ENCODE assay signal across 7 cellular contexts in genomic region chr19:2545416-2546127, GRCh38.
DNase-seq lines count a peak whose midpoint lies in the region; ATAC-seq and TF ChIP-seq lines count a peak whose summit lies in the region.
"Not testable (repeated sequence)": the region's sequence is repeated elsewhere in the genome, so short reads cannot be mapped to it uniquely, and the experiment has no call there.

No MANE protein-coding gene starts in this region.

- not testable (repeated sequence) for H3K36me3 ChIP-seq in prostate gland, suprapubic skin

- H3K4me3 ChIP-seq in right cardiac atrium (ENCODE audit: low read length); prostate gland; suprapubic skin: not testable (repeated sequence)

- not testable (repeated sequence) for ATAC-seq in activated naive CD8-positive, alpha-beta T cell treated with anti-CD3 and anti-CD28 coated beads, Interleukin-2, amount 10 ng/mL, durations not matched to agents 7 days and 5 days (ENCODE audit: low read depth); effector memory CD8-positive, alpha-beta T cell (replicated peaks); right cardiac atrium

- H3K27ac ChIP-seq in right cardiac atrium (ENCODE audit: low read length) (peak overlapping the region; percentile 66), prostate gland (peak overlapping the region; percentile 88 to 92), suprapubic skin (peak overlapping the region; percentile 94)

- DNase-seq in activated naive CD8-positive, alpha-beta T cell treated with anti-CD3 and anti-CD28 coated beads, Interleukin-2, amount 10 ng/mL, durations not matched to agents 7 days and 5 days; effector memory CD8-positive, alpha-beta T cell; mesothelial cell of epicardium (ENCODE audit: low spot score in 2 of 2, unreplicated experiment in 2 of 2); prostate gland (ENCODE audit: low spot score); suprapubic skin (ENCODE audit: low spot score in 2 of 2): not testable (repeated sequence)
- peak in 1 of 3 donors; percentile 40 for DNase-seq in right cardiac atrium

- H3K4me1 ChIP-seq in right cardiac atrium (ENCODE audit: control insufficient read depth, insufficient read depth, low read length) (peaks cover 22% of the 10 kb centered on the region), prostate gland (replicated peaks) (peaks cover 39% of the 10 kb centered on the region), suprapubic skin (peaks cover 63% of the 10 kb centered on the region)

- not testable (repeated sequence) for TF ChIP-seq CTCF in mesothelial cell of epicardium (IDR thresholded peaks at IDR 0.05; ENCODE audit: unreplicated experiment); prostate gland (IDR thresholded peaks at IDR 0.05); suprapubic skin (IDR thresholded peaks at IDR 0.05)

- TF ChIP-seq RAD21 in Ishikawa (IDR thresholded peaks at IDR 0.05; ENCODE audit: low read depth) = not testable (repeated sequence)

- not testable (repeated sequence) for H3K27me3 ChIP-seq in right cardiac atrium (ENCODE audit: control insufficient read depth, insufficient read depth); prostate gland (replicated peaks; ENCODE audit: insufficient read depth); suprapubic skin

- not testable (repeated sequence) for H3K4me3 Mint-ChIP-seq in activated naive CD8-positive, alpha-beta T cell treated with anti-CD3 and anti-CD28 coated beads, Interleukin-2, amount 10 ng/mL, durations not matched to agents 7 days and 5 days; effector memory CD8-positive, alpha-beta T cell; mesothelial cell of epicardium

- H3K9me3 ChIP-seq in right cardiac atrium (ENCODE audit: control insufficient read depth, low read length); prostate gland; suprapubic skin: not testable (repeated sequence)

- not testable (repeated sequence) for H3K9me3 Mint-ChIP-seq in activated naive CD8-positive, alpha-beta T cell treated with anti-CD3 and anti-CD28 coated beads, Interleukin-2, amount 10 ng/mL, durations not matched to agents 7 days and 5 days; effector memory CD8-positive, alpha-beta T cell; mesothelial cell of epicardium

- not testable (repeated sequence) for H3K36me3 Mint-ChIP-seq in activated naive CD8-positive, alpha-beta T cell treated with anti-CD3 and anti-CD28 coated beads, Interleukin-2, amount 10 ng/mL, durations not matched to agents 7 days and 5 days; effector memory CD8-positive, alpha-beta T cell (ENCODE audit: insufficient read depth); mesothelial cell of epicardium

- H3K4me1 Mint-ChIP-seq in activated naive CD8-positive, alpha-beta T cell treated with anti-CD3 and anti-CD28 coated beads, Interleukin-2, amount 10 ng/mL, durations not matched to agents 7 days and 5 days = peaks cover 14% of the 10 kb centered on the region
- H3K4me1 Mint-ChIP-seq in effector memory CD8-positive, alpha-beta T cell (ENCODE audit: low read depth in 2 of 2) = peaks cover 6 to 11% of the 10 kb centered on the region in 2 donors
- peaks cover 42% of the 10 kb centered on the region for H3K4me1 Mint-ChIP-seq in mesothelial cell of epicardium

- intact Hi-C loops in right cardiac atrium (cut with DNase I); prostate gland (cut with DNase I): not testable (repeated sequence)

- POLR2A ChIA-PET in activated naive CD8-positive, alpha-beta T cell treated with anti-CD3 and anti-CD28 coated beads, Interleukin-2, amount 10 ng/mL, durations not matched to agents 7 days and 5 days (lab: Charles Lee) = interaction anchor here (1.2 to 4.6 kb wide), 2 partner anchors 68 to 70 kb away, joined by 5 to 75 read pairs; partner anchors contain the start of gene GADD45B

- TF ChIP-seq POLR2A in prostate gland (IDR thresholded peaks at IDR 0.05); suprapubic skin (IDR thresholded peaks at IDR 0.05): not testable (repeated sequence)

- WGBS in right cardiac atrium = 91% methylated on average over 20 of the region's 20 CpGs
- WGBS in prostate gland = 92% methylated on average over 20 of the region's 20 CpGs
- WGBS in suprapubic skin = 89% methylated on average over 20 of the region's 20 CpGs

- not testable (repeated sequence) for TF ChIP-seq EP300 in Ishikawa (IDR thresholded peaks at IDR 0.05; ENCODE audit: borderline replicate concordance); suprapubic skin (IDR thresholded peaks at IDR 0.05)

- H3K27me3 Mint-ChIP-seq in activated naive CD8-positive, alpha-beta T cell treated with anti-CD3 and anti-CD28 coated beads, Interleukin-2, amount 10 ng/mL, durations not matched to agents 7 days and 5 days; effector memory CD8-positive, alpha-beta T cell; mesothelial cell of epicardium (ENCODE audit: low read depth): not testable (repeated sequence)

- peak overlapping the region; percentile 54 for H3K27ac Mint-ChIP-seq in activated naive CD8-positive, alpha-beta T cell treated with anti-CD3 and anti-CD28 coated beads, Interleukin-2, amount 10 ng/mL, durations not matched to agents 7 days and 5 days
- H3K27ac Mint-ChIP-seq in effector memory CD8-positive, alpha-beta T cell = peak overlapping the region; percentile 32 to 49
- peak overlapping the region; percentile 72 for H3K27ac Mint-ChIP-seq in mesothelial cell of epicardium

TF ChIP-seq in Ishikawa, 13 proteins besides CTCF, POLR2A, EP300 and RAD21:
- 0 out of 2 replicates have a peak, but pooled peaks have one; percentile 4 for TF ChIP-seq CEBPB (IDR thresholded peaks at IDR 0.05)
